8 cellular contexts compared by ENCODE assay signal in genomic region chr15:47717036-47717611, GRCh38. TPM values are rescaled to one million over a fixed set of nuclear protein-coding genes. Genes with fewer than 3 reads are reported as not detected.
DNase-seq lines count a peak whose midpoint lies in the region; ATAC-seq and TF ChIP-seq lines count a peak whose summit lies in the region.

Gene SEMA6D, plus strand, starts transcription at chr15:47717505. Its CDS starts 42,294 bp downstream, at chr15:47759799.

- H3K9ac ChIP-seq in HUES64 (ENCODE audit: low read depth, low read length) = peak within 1 kb of the TSS; percentile 64

- H3K4me3 ChIP-seq in HUES64 (ENCODE audit: low read length) (peak within 1 kb of the TSS; percentile 81), RWPE2 (ENCODE audit: severe bottlenecking) (peak within 1 kb of the TSS; percentile 47), fibroblast of mammary gland (ENCODE audit: control insufficient read depth, low read depth, low read length) (peak within 1 kb of the TSS; percentile 50)

- under 1% methylated on average over 40 of the region's 40 CpGs for WGBS in HUES64

- peak; percentile 91 for DNase-seq in AG08396 (ENCODE audit: low spot score)
- DNase-seq in RWPE2 (ENCODE audit: low spot score) = peak; percentile 86
- peak; percentile 73 for DNase-seq in fibroblast of mammary gland (ENCODE audit: low read depth)
- peak; percentile 61 for DNase-seq in middle frontal gyrus (ENCODE audit: extremely low spot score, low spot score)
- DNase-seq in ureter (ENCODE audit: low spot score) = peak; percentile 56
- DNase-seq in SKM-1 (lab: John Stamatoyannopoulos, UW; ENCODE audit: unreplicated experiment) = no peak
- no peak for DNase-seq in NK-92 treated with Interleukin-12 subunit alpha and Interleukin-12 subunit beta, amount 100 ng/mL, for 24 hours (lab: John Stamatoyannopoulos, UW)

- peak; percentile 83 for ATAC-seq in RWPE2 (ENCODE audit: low read depth)

- H3K27ac ChIP-seq in HUES64 (ENCODE audit: low read depth, low read length) = peak within 1 kb of the TSS; percentile 46; the same call in 1 of the 2 replicates
- H3K27ac ChIP-seq in RWPE2 (ENCODE audit: poor library complexity, severe bottlenecking) = no peak within 1 kb of the TSS

- peaks cover 38% of the 10 kb centered on the region for H3K4me1 ChIP-seq in HUES64 (ENCODE audit: insufficient read depth, low read length)
- peaks cover 2% of the 10 kb centered on the region for H3K4me1 ChIP-seq in RWPE2 (ENCODE audit: insufficient read depth, poor library complexity, severe bottlenecking)

- TF ChIP-seq CTCF in RWPE2 (IDR thresholded peaks at IDR 0.05; ENCODE audit: poor library complexity, severe bottlenecking) = peak; percentile 71
- TF ChIP-seq CTCF in fibroblast of mammary gland (conservative IDR thresholded peaks at IDR 0.05; ENCODE audit: control insufficient read depth, insufficient read depth, low read depth, low read length) = no peak

- H3K27me3 ChIP-seq in HUES64 (ENCODE audit: insufficient read depth, low read length) (peaks cover 43% of the 10 kb centered on the region), RWPE2 (ENCODE audit: insufficient read depth, poor library complexity, severe bottlenecking) (no peaks in the 10 kb centered on the region)

- H3K36me3 ChIP-seq in HUES64 (ENCODE audit: insufficient read depth, low read length) (no peaks in the 10 kb centered on the region), RWPE2 (ENCODE audit: low read depth) (no peaks in the 10 kb centered on the region)

- H3K9me3 ChIP-seq in HUES64 (ENCODE audit: insufficient read depth, low read depth, low read length) (no peaks in the 10 kb centered on the region), RWPE2 (ENCODE audit: severe bottlenecking) (no peaks in the 10 kb centered on the region)

RNA-seq across cellular contexts. Expression of gene SEMA6D, which starts in this region (rescaled TPM):
- 7.3 TPM for polyA plus RNA-seq in HUES64 (2013, experiment 1 of 2)
- 11.2 TPM for polyA plus RNA-seq in HUES64 (2013, experiment 2 of 2)
- total RNA-seq in ureter = 8.8 TPM

Comparison
In these comparisons a context has a peak if more than half of its experiments do, and no peak if none do; other contexts are left out.
1. DNase-seq: peak in AG08396 (single experiment), RWPE2 (single experiment), fibroblast of mammary gland (single experiment), middle frontal gyrus (single experiment) and ureter (single experiment); none in SKM-1 (single experiment) and NK-92 treated with Interleukin-12 subunit alpha and Interleukin-12 subunit beta, amount 100 ng/mL, for 24 hours (single experiment).
2. Peak in every context shown above with its lines, with median percentiles within 50 percentile points of each other: H3K4me3 ChIP-seq.